1 cellular context compared by ENCODE assay signal in the genomic region with DNA sequence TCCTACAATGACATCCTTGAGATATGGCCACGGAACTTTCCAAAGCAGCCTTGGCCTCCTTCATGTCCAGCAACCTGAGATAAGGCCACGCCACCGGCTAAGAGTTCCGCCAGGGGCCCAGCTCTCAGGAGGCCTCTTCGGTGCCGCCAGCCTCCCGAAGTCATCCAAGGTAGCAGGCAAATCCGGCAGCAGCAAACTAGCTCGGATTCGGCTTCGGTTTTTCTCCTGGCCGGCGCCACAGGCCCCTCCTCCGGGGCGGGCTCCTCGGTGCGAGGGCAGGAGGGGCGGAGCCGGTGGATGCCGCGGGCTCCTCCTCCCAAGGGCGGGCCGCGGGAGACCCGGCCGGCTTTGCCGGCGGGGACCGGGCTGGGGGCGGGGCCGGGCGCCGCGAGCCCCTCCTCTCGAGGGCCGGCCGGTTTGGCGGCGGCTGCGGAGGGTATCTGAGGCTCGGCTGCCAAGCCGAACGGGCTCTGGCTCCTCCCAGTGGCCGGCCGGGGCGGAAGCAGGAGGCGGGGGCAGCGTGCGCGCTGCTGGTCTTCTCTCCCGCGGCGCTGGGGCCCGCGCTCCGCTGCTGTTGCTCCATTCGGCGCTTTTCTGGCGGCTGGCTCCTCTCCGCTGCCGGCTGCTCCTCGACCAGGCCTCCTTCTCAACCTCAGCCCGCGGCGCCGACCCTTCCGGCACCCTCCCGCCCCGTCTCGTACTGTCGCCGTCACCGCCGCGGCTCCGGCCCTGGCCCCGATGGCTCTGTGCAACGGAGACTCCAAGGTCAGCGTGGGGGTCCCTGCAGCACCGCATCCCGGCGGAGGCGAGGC.
TF ChIP-seq lines count a peak whose summit lies in the region.

TSS of gene GMPS (plus strand) at position 518 of the 812 bp plus-strand sequence. CDS start at position 739, 221 bp downstream.

TF ChIP-seq in K562, 482 proteins besides CTCF, POLR2A, EP300 and RAD21 (continued from another document):
- TF ChIP-seq, protein P1, sequence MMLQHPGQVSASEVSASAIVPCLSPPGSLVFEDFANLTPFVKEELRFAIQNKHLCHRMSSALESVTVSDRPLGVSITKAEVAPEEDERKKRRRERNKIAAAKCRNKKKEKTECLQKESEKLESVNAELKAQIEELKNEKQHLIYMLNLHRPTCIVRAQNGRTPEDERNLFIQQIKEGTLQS (IDR thresholded peaks at IDR 0.05) = no peak
- TF ChIP-seq, protein P1 (CRISPR knock-in tag; conservative IDR thresholded peaks at IDR 0.05) = 0 out of 2 replicates have a peak, but pooled peaks have one; percentile 54
- peak in 2 of 3 experiments; percentile 53 to 70 for TF ChIP-seq YY1 (IDR thresholded peaks at IDR 0.05; ENCODE audit: borderline replicate concordance in 1 of 3, control insufficient read depth in 1 of 3, extremely low read depth in 1 of 3, insufficient read depth in 3 of 3, insufficient read length in 1 of 3, insufficient replicate concordance in 2 of 3, low read depth in 1 of 3, low read length in 2 of 3)
- peak; percentile 79 for TF ChIP-seq L3MBTL2 (IDR thresholded peaks at IDR 0.05)
- TF ChIP-seq STAG1 (CRISPR knock-in tag; IDR thresholded peaks at IDR 0.05; ENCODE audit: borderline replicate concordance) = peak; percentile 56; the same call in 1 of the 2 replicates
- TF ChIP-seq SMAD3 (CRISPR knock-in tag; conservative IDR thresholded peaks at IDR 0.05) = no peak
- TF ChIP-seq, protein P2, sequence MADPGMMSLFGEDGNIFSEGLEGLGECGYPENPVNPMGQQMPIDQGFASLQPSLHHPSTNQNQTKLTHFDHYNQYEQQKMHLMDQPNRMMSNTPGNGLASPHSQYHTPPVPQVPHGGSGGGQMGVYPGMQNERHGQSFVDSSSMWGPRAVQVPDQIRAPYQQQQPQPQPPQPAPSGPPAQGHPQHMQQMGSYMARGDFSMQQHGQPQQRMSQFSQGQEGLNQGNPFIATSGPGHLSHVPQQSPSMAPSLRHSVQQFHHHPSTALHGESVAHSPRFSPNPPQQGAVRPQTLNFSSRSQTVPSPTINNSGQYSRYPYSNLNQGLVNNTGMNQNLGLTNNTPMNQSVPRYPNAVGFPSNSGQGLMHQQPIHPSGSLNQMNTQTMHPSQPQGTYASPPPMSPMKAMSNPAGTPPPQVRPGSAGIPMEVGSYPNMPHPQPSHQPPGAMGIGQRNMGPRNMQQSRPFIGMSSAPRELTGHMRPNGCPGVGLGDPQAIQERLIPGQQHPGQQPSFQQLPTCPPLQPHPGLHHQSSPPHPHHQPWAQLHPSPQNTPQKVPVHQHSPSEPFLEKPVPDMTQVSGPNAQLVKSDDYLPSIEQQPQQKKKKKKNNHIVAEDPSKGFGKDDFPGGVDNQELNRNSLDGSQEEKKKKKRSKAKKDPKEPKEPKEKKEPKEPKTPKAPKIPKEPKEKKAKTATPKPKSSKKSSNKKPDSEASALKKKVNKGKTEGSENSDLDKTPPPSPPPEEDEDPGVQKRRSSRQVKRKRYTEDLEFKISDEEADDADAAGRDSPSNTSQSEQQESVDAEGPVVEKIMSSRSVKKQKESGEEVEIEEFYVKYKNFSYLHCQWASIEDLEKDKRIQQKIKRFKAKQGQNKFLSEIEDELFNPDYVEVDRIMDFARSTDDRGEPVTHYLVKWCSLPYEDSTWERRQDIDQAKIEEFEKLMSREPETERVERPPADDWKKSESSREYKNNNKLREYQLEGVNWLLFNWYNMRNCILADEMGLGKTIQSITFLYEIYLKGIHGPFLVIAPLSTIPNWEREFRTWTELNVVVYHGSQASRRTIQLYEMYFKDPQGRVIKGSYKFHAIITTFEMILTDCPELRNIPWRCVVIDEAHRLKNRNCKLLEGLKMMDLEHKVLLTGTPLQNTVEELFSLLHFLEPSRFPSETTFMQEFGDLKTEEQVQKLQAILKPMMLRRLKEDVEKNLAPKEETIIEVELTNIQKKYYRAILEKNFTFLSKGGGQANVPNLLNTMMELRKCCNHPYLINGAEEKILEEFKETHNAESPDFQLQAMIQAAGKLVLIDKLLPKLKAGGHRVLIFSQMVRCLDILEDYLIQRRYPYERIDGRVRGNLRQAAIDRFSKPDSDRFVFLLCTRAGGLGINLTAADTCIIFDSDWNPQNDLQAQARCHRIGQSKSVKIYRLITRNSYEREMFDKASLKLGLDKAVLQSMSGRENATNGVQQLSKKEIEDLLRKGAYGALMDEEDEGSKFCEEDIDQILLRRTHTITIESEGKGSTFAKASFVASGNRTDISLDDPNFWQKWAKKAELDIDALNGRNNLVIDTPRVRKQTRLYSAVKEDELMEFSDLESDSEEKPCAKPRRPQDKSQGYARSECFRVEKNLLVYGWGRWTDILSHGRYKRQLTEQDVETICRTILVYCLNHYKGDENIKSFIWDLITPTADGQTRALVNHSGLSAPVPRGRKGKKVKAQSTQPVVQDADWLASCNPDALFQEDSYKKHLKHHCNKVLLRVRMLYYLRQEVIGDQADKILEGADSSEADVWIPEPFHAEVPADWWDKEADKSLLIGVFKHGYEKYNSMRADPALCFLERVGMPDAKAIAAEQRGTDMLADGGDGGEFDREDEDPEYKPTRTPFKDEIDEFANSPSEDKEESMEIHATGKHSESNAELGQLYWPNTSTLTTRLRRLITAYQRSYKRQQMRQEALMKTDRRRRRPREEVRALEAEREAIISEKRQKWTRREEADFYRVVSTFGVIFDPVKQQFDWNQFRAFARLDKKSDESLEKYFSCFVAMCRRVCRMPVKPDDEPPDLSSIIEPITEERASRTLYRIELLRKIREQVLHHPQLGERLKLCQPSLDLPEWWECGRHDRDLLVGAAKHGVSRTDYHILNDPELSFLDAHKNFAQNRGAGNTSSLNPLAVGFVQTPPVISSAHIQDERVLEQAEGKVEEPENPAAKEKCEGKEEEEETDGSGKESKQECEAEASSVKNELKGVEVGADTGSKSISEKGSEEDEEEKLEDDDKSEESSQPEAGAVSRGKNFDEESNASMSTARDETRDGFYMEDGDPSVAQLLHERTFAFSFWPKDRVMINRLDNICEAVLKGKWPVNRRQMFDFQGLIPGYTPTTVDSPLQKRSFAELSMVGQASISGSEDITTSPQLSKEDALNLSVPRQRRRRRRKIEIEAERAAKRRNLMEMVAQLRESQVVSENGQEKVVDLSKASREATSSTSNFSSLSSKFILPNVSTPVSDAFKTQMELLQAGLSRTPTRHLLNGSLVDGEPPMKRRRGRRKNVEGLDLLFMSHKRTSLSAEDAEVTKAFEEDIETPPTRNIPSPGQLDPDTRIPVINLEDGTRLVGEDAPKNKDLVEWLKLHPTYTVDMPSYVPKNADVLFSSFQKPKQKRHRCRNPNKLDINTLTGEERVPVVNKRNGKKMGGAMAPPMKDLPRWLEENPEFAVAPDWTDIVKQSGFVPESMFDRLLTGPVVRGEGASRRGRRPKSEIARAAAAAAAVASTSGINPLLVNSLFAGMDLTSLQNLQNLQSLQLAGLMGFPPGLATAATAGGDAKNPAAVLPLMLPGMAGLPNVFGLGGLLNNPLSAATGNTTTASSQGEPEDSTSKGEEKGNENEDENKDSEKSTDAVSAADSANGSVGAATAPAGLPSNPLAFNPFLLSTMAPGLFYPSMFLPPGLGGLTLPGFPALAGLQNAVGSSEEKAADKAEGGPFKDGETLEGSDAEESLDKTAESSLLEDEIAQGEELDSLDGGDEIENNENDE (IDR thresholded peaks at IDR 0.05; ENCODE audit: low read depth, low read length) = no peak
- TF ChIP-seq, protein P3, sequence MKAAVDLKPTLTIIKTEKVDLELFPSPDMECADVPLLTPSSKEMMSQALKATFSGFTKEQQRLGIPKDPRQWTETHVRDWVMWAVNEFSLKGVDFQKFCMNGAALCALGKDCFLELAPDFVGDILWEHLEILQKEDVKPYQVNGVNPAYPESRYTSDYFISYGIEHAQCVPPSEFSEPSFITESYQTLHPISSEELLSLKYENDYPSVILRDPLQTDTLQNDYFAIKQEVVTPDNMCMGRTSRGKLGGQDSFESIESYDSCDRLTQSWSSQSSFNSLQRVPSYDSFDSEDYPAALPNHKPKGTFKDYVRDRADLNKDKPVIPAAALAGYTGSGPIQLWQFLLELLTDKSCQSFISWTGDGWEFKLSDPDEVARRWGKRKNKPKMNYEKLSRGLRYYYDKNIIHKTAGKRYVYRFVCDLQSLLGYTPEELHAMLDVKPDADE (conservative IDR thresholded peaks at IDR 0.05; ENCODE audit: control insufficient read depth, low read depth, low read length) = peak; percentile 59; the same call in 1 of the 2 replicates
- 0 out of 2 replicates have a peak, but pooled peaks have one; percentile 42 for TF ChIP-seq GATAD2B (IDR thresholded peaks at IDR 0.05; ENCODE audit: borderline replicate concordance)
